Comparison of ENCODE assay signal across 1 cellular context in the genomic region with DNA sequence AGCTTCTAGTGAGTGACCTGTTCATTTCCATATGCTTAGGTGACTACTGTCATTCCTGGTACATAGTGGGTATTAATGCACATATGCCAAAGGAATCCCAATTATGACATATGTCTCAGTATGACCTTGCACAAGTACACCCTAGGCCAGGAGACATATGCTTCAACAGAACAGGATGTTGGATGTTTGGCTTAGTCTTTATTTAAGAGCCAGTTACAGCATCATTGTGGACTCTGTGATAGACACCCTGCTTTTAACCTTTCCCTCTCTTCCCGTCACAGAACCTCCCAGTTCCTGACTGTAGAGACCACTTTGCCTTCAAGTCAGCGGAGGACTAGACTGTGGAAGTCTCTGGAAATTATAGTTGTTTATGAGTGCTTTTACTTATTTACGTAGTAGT.
TF ChIP-seq lines count a peak whose summit lies in the region.

No MANE protein-coding gene starts in this region.

TF ChIP-seq in HepG2, 621 proteins besides CTCF, POLR2A, EP300 and RAD21 (continued from another document):
- peak; percentile 79 for TF ChIP-seq TEAD3 (CRISPR knock-in tag; optimal IDR thresholded peaks at IDR 0.05; ENCODE audit: borderline replicate concordance)
- peak; percentile 54; the same call in 1 of the 2 replicates for TF ChIP-seq BCL6 (CRISPR knock-in tag; IDR thresholded peaks at IDR 0.05)
- TF ChIP-seq MIXL1 (CRISPR knock-in tag; IDR thresholded peaks at IDR 0.05), result 0 out of 2 replicates have a peak, but pooled peaks have one; percentile 23
- no peak for TF ChIP-seq KDM2A (CRISPR knock-in tag; IDR thresholded peaks at IDR 0.05; ENCODE audit: borderline replicate concordance, low read depth)
- TF ChIP-seq CREB1 (IDR thresholded peaks at IDR 0.05), result 0 out of 2 replicates have a peak, but pooled peaks have one; percentile 10
- TF ChIP-seq CREB1 (CRISPR knock-in tag; IDR thresholded peaks at IDR 0.05), result no peak
- TF ChIP-seq, protein P1, sequence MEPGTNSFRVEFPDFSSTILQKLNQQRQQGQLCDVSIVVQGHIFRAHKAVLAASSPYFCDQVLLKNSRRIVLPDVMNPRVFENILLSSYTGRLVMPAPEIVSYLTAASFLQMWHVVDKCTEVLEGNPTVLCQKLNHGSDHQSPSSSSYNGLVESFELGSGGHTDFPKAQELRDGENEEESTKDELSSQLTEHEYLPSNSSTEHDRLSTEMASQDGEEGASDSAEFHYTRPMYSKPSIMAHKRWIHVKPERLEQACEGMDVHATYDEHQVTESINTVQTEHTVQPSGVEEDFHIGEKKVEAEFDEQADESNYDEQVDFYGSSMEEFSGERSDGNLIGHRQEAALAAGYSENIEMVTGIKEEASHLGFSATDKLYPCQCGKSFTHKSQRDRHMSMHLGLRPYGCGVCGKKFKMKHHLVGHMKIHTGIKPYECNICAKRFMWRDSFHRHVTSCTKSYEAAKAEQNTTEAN (CRISPR knock-in tag; conservative IDR thresholded peaks at IDR 0.05), result 0 out of 2 replicates have a peak, but pooled peaks have one; percentile 34
- TF ChIP-seq HDAC2 (CRISPR knock-in tag; IDR thresholded peaks at IDR 0.05), result no peak
- TF ChIP-seq FOXA1 (IDR thresholded peaks at IDR 0.05), result no peak
- TF ChIP-seq FOXA1 (CRISPR knock-in tag; IDR thresholded peaks at IDR 0.05), result peak; percentile 76
- TF ChIP-seq, protein P2, sequence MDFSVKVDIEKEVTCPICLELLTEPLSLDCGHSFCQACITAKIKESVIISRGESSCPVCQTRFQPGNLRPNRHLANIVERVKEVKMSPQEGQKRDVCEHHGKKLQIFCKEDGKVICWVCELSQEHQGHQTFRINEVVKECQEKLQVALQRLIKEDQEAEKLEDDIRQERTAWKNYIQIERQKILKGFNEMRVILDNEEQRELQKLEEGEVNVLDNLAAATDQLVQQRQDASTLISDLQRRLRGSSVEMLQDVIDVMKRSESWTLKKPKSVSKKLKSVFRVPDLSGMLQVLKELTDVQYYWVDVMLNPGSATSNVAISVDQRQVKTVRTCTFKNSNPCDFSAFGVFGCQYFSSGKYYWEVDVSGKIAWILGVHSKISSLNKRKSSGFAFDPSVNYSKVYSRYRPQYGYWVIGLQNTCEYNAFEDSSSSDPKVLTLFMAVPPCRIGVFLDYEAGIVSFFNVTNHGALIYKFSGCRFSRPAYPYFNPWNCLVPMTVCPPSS (IDR thresholded peaks at IDR 0.05), result no peak
- no peak for TF ChIP-seq ATF7 (IDR thresholded peaks at IDR 0.05)
- TF ChIP-seq ATF7 (CRISPR knock-in tag; IDR thresholded peaks at IDR 0.05), result no peak
- peak; percentile 85 for TF ChIP-seq RARA (CRISPR knock-in tag; IDR thresholded peaks at IDR 0.05)
- 0 out of 2 replicates have a peak, but pooled peaks have one; percentile 16 for TF ChIP-seq TBX3 (IDR thresholded peaks at IDR 0.05; ENCODE audit: borderline replicate concordance)
- TF ChIP-seq, protein P3, sequence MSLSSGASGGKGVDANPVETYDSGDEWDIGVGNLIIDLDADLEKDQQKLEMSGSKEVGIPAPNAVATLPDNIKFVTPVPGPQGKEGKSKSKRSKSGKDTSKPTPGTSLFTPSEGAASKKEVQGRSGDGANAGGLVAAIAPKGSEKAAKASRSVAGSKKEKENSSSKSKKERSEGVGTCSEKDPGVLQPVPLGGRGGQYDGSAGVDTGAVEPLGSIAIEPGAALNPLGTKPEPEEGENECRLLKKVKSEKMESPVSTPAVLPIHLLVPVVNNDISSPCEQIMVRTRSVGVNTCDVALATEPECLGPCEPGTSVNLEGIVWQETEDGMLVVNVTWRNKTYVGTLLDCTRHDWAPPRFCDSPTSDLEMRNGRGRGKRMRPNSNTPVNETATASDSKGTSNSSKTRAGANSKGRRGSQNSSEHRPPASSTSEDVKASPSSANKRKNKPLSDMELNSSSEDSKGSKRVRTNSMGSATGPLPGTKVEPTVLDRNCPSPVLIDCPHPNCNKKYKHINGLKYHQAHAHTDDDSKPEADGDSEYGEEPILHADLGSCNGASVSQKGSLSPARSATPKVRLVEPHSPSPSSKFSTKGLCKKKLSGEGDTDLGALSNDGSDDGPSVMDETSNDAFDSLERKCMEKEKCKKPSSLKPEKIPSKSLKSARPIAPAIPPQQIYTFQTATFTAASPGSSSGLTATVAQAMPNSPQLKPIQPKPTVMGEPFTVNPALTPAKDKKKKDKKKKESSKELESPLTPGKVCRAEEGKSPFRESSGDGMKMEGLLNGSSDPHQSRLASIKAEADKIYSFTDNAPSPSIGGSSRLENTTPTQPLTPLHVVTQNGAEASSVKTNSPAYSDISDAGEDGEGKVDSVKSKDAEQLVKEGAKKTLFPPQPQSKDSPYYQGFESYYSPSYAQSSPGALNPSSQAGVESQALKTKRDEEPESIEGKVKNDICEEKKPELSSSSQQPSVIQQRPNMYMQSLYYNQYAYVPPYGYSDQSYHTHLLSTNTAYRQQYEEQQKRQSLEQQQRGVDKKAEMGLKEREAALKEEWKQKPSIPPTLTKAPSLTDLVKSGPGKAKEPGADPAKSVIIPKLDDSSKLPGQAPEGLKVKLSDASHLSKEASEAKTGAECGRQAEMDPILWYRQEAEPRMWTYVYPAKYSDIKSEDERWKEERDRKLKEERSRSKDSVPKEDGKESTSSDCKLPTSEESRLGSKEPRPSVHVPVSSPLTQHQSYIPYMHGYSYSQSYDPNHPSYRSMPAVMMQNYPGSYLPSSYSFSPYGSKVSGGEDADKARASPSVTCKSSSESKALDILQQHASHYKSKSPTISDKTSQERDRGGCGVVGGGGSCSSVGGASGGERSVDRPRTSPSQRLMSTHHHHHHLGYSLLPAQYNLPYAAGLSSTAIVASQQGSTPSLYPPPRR (CRISPR knock-in tag; IDR thresholded peaks at IDR 0.05; ENCODE audit: borderline replicate concordance), result no peak
- TF ChIP-seq KLF12 (CRISPR knock-in tag; IDR thresholded peaks at IDR 0.05; ENCODE audit: borderline replicate concordance), result no peak
- TF ChIP-seq, protein P4, sequence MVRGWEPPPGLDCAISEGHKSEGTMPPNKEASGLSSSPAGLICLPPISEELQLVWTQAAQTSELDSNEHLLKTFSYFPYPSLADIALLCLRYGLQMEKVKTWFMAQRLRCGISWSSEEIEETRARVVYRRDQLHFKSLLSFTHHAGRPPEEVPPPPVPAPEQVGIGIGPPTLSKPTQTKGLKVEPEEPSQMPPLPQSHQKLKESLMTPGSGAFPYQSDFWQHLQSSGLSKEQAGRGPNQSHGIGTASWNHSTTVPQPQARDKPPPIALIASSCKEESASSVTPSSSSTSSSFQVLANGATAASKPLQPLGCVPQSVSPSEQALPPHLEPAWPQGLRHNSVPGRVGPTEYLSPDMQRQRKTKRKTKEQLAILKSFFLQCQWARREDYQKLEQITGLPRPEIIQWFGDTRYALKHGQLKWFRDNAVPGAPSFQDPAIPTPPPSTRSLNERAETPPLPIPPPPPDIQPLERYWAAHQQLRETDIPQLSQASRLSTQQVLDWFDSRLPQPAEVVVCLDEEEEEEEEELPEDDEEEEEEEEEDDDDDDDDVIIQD (CRISPR knock-in tag; IDR thresholded peaks at IDR 0.05; ENCODE audit: low read depth), result peak; percentile 71; the same call in 1 of the 2 replicates
- no peak for TF ChIP-seq CBFB (CRISPR knock-in tag; IDR thresholded peaks at IDR 0.05)
- TF ChIP-seq ZNF24 (IDR thresholded peaks at IDR 0.05), result no peak
- peak; percentile 24; the same call in 1 of the 2 replicates for TF ChIP-seq FOXO1 (CRISPR knock-in tag; IDR thresholded peaks at IDR 0.05)
- TF ChIP-seq, protein P5, sequence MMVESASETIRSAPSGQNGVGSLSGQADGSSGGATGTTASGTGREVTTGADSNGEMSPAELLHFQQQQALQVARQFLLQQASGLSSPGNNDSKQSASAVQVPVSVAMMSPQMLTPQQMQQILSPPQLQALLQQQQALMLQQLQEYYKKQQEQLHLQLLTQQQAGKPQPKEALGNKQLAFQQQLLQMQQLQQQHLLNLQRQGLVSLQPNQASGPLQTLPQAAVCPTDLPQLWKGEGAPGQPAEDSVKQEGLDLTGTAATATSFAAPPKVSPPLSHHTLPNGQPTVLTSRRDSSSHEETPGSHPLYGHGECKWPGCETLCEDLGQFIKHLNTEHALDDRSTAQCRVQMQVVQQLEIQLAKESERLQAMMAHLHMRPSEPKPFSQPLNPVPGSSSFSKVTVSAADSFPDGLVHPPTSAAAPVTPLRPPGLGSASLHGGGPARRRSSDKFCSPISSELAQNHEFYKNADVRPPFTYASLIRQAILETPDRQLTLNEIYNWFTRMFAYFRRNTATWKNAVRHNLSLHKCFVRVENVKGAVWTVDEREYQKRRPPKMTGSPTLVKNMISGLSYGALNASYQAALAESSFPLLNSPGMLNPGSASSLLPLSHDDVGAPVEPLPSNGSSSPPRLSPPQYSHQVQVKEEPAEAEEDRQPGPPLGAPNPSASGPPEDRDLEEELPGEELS (CRISPR knock-in tag; IDR thresholded peaks at IDR 0.05), result 0 out of 2 replicates have a peak, but pooled peaks have one; percentile 22
- no peak for TF ChIP-seq FOXP1 (IDR thresholded peaks at IDR 0.05)
- peak; percentile 24; the same call in 1 of the 2 replicates for TF ChIP-seq FOXP1 (CRISPR knock-in tag; IDR thresholded peaks at IDR 0.05)
- peak; percentile 47; the same call in 1 of the 2 replicates for TF ChIP-seq SALL1 (CRISPR knock-in tag; IDR thresholded peaks at IDR 0.05)
- TF ChIP-seq, protein P6, sequence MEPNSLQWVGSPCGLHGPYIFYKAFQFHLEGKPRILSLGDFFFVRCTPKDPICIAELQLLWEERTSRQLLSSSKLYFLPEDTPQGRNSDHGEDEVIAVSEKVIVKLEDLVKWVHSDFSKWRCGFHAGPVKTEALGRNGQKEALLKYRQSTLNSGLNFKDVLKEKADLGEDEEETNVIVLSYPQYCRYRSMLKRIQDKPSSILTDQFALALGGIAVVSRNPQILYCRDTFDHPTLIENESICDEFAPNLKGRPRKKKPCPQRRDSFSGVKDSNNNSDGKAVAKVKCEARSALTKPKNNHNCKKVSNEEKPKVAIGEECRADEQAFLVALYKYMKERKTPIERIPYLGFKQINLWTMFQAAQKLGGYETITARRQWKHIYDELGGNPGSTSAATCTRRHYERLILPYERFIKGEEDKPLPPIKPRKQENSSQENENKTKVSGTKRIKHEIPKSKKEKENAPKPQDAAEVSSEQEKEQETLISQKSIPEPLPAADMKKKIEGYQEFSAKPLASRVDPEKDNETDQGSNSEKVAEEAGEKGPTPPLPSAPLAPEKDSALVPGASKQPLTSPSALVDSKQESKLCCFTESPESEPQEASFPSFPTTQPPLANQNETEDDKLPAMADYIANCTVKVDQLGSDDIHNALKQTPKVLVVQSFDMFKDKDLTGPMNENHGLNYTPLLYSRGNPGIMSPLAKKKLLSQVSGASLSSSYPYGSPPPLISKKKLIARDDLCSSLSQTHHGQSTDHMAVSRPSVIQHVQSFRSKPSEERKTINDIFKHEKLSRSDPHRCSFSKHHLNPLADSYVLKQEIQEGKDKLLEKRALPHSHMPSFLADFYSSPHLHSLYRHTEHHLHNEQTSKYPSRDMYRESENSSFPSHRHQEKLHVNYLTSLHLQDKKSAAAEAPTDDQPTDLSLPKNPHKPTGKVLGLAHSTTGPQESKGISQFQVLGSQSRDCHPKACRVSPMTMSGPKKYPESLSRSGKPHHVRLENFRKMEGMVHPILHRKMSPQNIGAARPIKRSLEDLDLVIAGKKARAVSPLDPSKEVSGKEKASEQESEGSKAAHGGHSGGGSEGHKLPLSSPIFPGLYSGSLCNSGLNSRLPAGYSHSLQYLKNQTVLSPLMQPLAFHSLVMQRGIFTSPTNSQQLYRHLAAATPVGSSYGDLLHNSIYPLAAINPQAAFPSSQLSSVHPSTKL (CRISPR knock-in tag; IDR thresholded peaks at IDR 0.05), result peak; percentile 72
- peak; percentile 33; the same call in 1 of the 2 replicates for TF ChIP-seq MED1 (CRISPR knock-in tag; IDR thresholded peaks at IDR 0.05)
- TF ChIP-seq FOSL2 (CRISPR knock-in tag; IDR thresholded peaks at IDR 0.05), result 0 out of 2 replicates have a peak, but pooled peaks have one; percentile 14
- TF ChIP-seq HNF4A (CRISPR knock-in tag; IDR thresholded peaks at IDR 0.05), result peak; percentile 35
- TF ChIP-seq ZBTB7B (CRISPR knock-in tag; IDR thresholded peaks at IDR 0.05), result no peak
- no peak for TF ChIP-seq GLI4 (CRISPR knock-in tag; IDR thresholded peaks at IDR 0.05; ENCODE audit: borderline replicate concordance)
- TF ChIP-seq CREM (IDR thresholded peaks at IDR 0.05), result 0 out of 2 replicates have a peak, but pooled peaks have one; percentile 14
- TF ChIP-seq CREM (CRISPR knock-in tag; IDR thresholded peaks at IDR 0.05), result no peak
- TF ChIP-seq PPARG (CRISPR knock-in tag; conservative IDR thresholded peaks at IDR 0.05), result peak; percentile 90
- TF ChIP-seq STAG1 (CRISPR knock-in tag; IDR thresholded peaks at IDR 0.05), result 0 out of 2 replicates have a peak, but pooled peaks have one; percentile 5
- TF ChIP-seq SAP130 (CRISPR knock-in tag; IDR thresholded peaks at IDR 0.05; ENCODE audit: low read depth), result peak; percentile 61
- peak; percentile 56; the same call in 1 of the 2 replicates for TF ChIP-seq NCOA2 (CRISPR knock-in tag; IDR thresholded peaks at IDR 0.05)
- 0 out of 2 replicates have a peak, but pooled peaks have one; percentile 14 for TF ChIP-seq FOXA3 (CRISPR knock-in tag; IDR thresholded peaks at IDR 0.05)
- TF ChIP-seq, protein P7, sequence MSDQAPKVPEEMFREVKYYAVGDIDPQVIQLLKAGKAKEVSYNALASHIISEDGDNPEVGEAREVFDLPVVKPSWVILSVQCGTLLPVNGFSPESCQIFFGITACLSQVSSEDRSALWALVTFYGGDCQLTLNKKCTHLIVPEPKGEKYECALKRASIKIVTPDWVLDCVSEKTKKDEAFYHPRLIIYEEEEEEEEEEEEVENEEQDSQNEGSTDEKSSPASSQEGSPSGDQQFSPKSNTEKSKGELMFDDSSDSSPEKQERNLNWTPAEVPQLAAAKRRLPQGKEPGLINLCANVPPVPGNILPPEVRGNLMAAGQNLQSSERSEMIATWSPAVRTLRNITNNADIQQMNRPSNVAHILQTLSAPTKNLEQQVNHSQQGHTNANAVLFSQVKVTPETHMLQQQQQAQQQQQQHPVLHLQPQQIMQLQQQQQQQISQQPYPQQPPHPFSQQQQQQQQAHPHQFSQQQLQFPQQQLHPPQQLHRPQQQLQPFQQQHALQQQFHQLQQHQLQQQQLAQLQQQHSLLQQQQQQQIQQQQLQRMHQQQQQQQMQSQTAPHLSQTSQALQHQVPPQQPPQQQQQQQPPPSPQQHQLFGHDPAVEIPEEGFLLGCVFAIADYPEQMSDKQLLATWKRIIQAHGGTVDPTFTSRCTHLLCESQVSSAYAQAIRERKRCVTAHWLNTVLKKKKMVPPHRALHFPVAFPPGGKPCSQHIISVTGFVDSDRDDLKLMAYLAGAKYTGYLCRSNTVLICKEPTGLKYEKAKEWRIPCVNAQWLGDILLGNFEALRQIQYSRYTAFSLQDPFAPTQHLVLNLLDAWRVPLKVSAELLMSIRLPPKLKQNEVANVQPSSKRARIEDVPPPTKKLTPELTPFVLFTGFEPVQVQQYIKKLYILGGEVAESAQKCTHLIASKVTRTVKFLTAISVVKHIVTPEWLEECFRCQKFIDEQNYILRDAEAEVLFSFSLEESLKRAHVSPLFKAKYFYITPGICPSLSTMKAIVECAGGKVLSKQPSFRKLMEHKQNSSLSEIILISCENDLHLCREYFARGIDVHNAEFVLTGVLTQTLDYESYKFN (CRISPR knock-in tag; conservative IDR thresholded peaks at IDR 0.05), result peak; percentile 36; the same call in 1 of the 2 replicates
